Comparison of ENCODE assay signal across 18 cellular contexts in the genomic region with DNA sequence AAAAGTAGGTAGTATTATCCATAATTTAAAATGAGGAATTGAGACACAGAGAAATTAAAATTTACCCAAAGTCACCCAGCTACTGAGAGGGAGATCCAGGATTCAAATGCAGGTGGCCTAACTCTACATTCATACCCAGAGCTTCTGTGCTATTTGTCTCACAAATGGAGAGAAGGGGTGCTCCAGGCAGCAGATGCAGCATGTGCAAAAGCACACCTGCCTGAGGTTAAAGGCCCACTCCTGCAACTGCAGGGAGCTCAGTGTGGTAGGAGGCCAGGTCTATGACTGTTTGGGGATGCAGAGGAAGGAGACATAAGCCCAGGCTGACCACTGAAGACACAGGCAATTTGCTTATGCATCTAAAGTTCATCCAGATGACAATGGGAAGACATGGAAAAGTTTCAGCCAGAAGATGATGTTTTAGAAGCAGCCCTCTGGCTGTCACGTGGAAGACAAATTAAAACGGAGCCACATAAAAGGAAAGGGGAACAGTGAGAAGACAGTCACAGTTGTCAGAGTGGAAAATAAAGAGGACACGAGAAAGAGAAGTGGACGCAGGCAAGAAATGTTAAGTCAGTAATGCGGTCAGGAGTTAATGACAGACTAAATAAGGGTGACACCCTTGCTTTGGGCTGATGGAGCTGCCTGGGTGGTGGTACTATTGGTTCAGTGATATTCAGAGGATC.
A peak's percentile ranks its signal among the peaks of the same experiment; 100 is the strongest.
DNase-seq lines count a peak whose midpoint lies in the region; ATAC-seq, FAIRE-seq and TF ChIP-seq lines count a peak whose summit lies in the region.
"Had no signal": no experiment of that assay in that cellular context is flagged by ENCODE, and none has a peak within 500 bp of the region (broad histone marks: within the 10 kb centered on the region; RNA-seq: fewer than 3 reads in every experiment).

No MANE protein-coding gene starts in this region.

- DNase-seq in GM06990 (ENCODE audit: extremely low read depth, insufficient read length) (peak; percentile 31), Karpas-422 (peak; percentile 77), HTR-8/SVneo (ENCODE audit: insufficient read length, low spot score) (no peak), DMS153 treated with DMSO at 0.1 percent for 48 hours (lab: John Stamatoyannopoulos, UW; ENCODE audit: unreplicated experiment) (no peak), Right ventricle myocardium superior (no peak)
- no peak for DNase-seq in activated CD8-positive, alpha-beta memory T cell treated with anti-CD3 and anti-CD28 coated beads, Interleukin-2, amount 50 U/mL, for 48 hours
- DNase-seq: activated T-cell treated with anti-CD3 and anti-CD28 coated beads for 4 hours; amniotic stem cell; mesendoderm; NCI-H526; ovary; SHP77; stimulated activated CD4-positive, alpha-beta T cell treated with anti-CD3 and anti-CD28 coated beads, Interleukin-15, amount 100 ng/mL, for 24 hours had no signal

- H3K4me3 ChIP-seq in GM06990 (replicated peaks; ENCODE audit: low read depth, low read length) (no peak overlapping the region), Karpas-422 (ENCODE audit: low read length) (peak overlapping the region; percentile 4; the same call in 1 of the 2 replicates)
- H3K4me3 ChIP-seq: coronary artery, ovary had no signal

- H3K4me2 ChIP-seq in Karpas-422 (ENCODE audit: low read depth, low read length, poor library complexity, severe bottlenecking) = peak overlapping the region; percentile 65

- H2AFZ ChIP-seq in Karpas-422 (ENCODE audit: low read length) = no peak overlapping the region

- FAIRE-seq in HTR-8/SVneo (lab: Jason Lieb, UNC) = no peak

- intact Hi-C loops in Right ventricle myocardium superior (cut with DNase I) = loop anchor here (10.0 kb wide), 1 partner anchor 210 kb away; the partner anchor contains the start of gene EBF1

- peaks cover 100% of the 10 kb centered on the region for H3K4me1 ChIP-seq in Karpas-422 (ENCODE audit: low read length)

- H3K9me3 ChIP-seq in Karpas-422 (ENCODE audit: low read length) = no peaks in the 10 kb centered on the region
- H3K9me3 ChIP-seq: ovary had no signal

- H3K9ac ChIP-seq in Karpas-422 (ENCODE audit: low read length) = peak overlapping the region; percentile 65

- H3K27ac ChIP-seq in Karpas-422 (ENCODE audit: low read length) = peak overlapping the region; percentile 98
- H3K27ac ChIP-seq: coronary artery, ovary, VCaP had no signal

- no peaks in the 10 kb centered on the region for H3K9me2 ChIP-seq in Karpas-422 (replicated peaks; ENCODE audit: insufficient read depth, low read length)

- TF ChIP-seq CTCF in GM06990 (IDR thresholded peaks at IDR 0.05; ENCODE audit: insufficient read depth, low read length, poor library complexity, severe bottlenecking) = no peak

- peaks cover 91% of the 10 kb centered on the region for H3K79me2 ChIP-seq in Karpas-422 (ENCODE audit: low read length)

- H3K36me3 ChIP-seq in GM06990 (ENCODE audit: control insufficient read depth, insufficient read depth, low read length) (no peaks in the 10 kb centered on the region), Karpas-422 (ENCODE audit: insufficient read depth, low read length) (no peaks in the 10 kb centered on the region)
- H3K36me3 ChIP-seq: ovary had no signal

- H3K27me3 ChIP-seq in GM06990 (replicated peaks; ENCODE audit: control insufficient read depth, insufficient read depth, low read length) (no peaks in the 10 kb centered on the region), Karpas-422 (ENCODE audit: low read length) (no peaks in the 10 kb centered on the region)
- H3K27me3 ChIP-seq: ovary had no signal

- H4K20me1 ChIP-seq in Karpas-422 (ENCODE audit: insufficient read depth, low read depth, low read length) = no peaks in the 10 kb centered on the region

- peak; percentile 38 for ATAC-seq in GM19397 (IDR thresholded peaks at IDR 0.05; ENCODE audit: unreplicated experiment)
- peak; percentile 49 for ATAC-seq in HG02840 (IDR thresholded peaks at IDR 0.05; ENCODE audit: low FRiP score, unreplicated experiment)
- ATAC-seq in Right ventricle myocardium superior (ENCODE audit: poor library complexity) = no peak
- ATAC-seq: HCT116 had no signal

Comparison
In these comparisons a context has a peak if more than half of its experiments do, and no peak if none do; other contexts are left out.
1. DNase-seq: peak in GM06990 (single experiment) and Karpas-422 (single experiment); none in HTR-8/SVneo (single experiment), DMS153 treated with DMSO at 0.1 percent for 48 hours (single experiment), Right ventricle myocardium superior (single experiment) and activated CD8-positive, alpha-beta memory T cell treated with anti-CD3 and anti-CD28 coated beads, Interleukin-2, amount 50 U/mL, for 48 hours (single experiment).